Comparison of ENCODE assay signal across 17 cellular contexts in the genomic region with DNA sequence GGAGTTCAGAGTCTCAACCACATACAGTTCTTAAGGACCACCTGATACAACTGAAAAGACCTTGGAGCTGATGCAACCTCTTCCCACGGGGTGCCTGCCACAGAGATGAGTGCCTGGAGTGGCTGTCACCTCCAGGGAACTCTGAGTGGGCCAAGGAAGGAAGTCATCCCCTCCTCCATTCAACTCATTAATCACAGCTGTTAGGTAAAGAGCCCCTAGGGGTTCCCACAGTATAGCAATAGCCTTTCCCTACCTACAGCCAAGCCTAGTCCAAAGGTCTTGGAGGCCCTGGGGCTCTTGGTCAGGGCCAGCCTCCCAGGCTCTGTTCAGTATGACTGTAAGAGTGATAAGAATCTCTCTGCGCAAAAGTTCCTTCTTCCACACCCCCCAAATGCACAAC.
DNase-seq lines count a peak whose midpoint lies in the region; ATAC-seq and TF ChIP-seq lines count a peak whose summit lies in the region.
"Had no signal": no experiment of that assay in that cellular context is flagged by ENCODE, and none has a peak within 500 bp of the region (broad histone marks: within the 10 kb centered on the region; RNA-seq: fewer than 3 reads in every experiment).

No MANE protein-coding gene starts in this region.

- H3K4me3 ChIP-seq in mesendoderm (ENCODE audit: low read length): no peak overlapping the region
- H3K4me3 ChIP-seq in heart left ventricle: no peak overlapping the region
- no peak overlapping the region for H3K4me3 ChIP-seq in thyroid gland (replicated peaks in 1 of 3)
- H3K4me3 ChIP-seq: body of pancreas, coronary artery, upper lobe of left lung had no signal

- no peak overlapping the region for H3K23ac ChIP-seq in mesendoderm (ENCODE audit: low read length)

- H2BK120ac ChIP-seq in mesendoderm (ENCODE audit: low read depth, low read length): no peak overlapping the region

- DNase-seq in ELF-1 (ENCODE audit: low read depth, low spot score) (peak; percentile 85), LoVo (ENCODE audit: low spot score) (peak; percentile 79), UCSD-AML1 (lab: John Stamatoyannopoulos, UW; ENCODE audit: unreplicated experiment) (peak; percentile 8), mesendoderm (peak; percentile 67), heart left ventricle (no peak), thyroid gland (no peak)
- DNase-seq: activated CD4-positive, alpha-beta T cell treated with anti-CD3 and anti-CD28 coated beads for 1 hour; activated naive CD8-positive, alpha-beta T cell treated with anti-CD3 and anti-CD28 coated beads for 36 hours; body of pancreas; Calu3; kidney glomerular epithelial cell; NCI-H1105; nephron progenitor cell; stimulated activated CD4-positive, alpha-beta T cell treated with anti-CD3 and anti-CD28 coated beads, Interleukin-2, amount 100 ng/mL, for 24 hours; upper lobe of left lung had no signal

- intact Hi-C loops in heart left ventricle (cut with DNase I): loop anchor here in 4 of 10 donors (10.0 kb wide), 2 partner anchors 583 to 1073 kb away; partner anchors contain the start of genes HOXA3 (in 2 of the 4) and HOXA7 (in 2 of the 4)
- intact Hi-C loops in thyroid gland (cut with DNase I): loop anchor here (10.0 kb wide), 1 partner anchor 1093 kb away; the partner anchor contains the start of gene HOXA10

- no peak overlapping the region for H3K4me2 ChIP-seq in mesendoderm (ENCODE audit: low read length)

- no peak overlapping the region for H2BK15ac ChIP-seq in mesendoderm (replicated peaks; ENCODE audit: low read depth)

- H3K18ac ChIP-seq in mesendoderm (ENCODE audit: low read length): peak overlapping the region; percentile 3

- H3K9me3 ChIP-seq in heart left ventricle: no peaks in the 10 kb centered on the region
- no peaks in the 10 kb centered on the region for H3K9me3 ChIP-seq in thyroid gland
- H3K9me3 ChIP-seq: body of pancreas, upper lobe of left lung had no signal

- H3K27me3 ChIP-seq in mesendoderm (ENCODE audit: insufficient read depth, low read length, poor library complexity) (no peaks in the 10 kb centered on the region), heart left ventricle (peaks cover 4 to 67% (median 20%) of the 10 kb centered on the region in 9 donors), thyroid gland (no peaks in the 10 kb centered on the region)
- H3K27me3 ChIP-seq: body of pancreas, upper lobe of left lung had no signal

- no peak for ATAC-seq in heart left ventricle
- no peak for ATAC-seq in HG02588 (IDR thresholded peaks at IDR 0.05; ENCODE audit: unreplicated experiment)
- ATAC-seq: body of pancreas had no signal

- H3K79me1 ChIP-seq in mesendoderm (ENCODE audit: low read length): no peaks in the 10 kb centered on the region

- TF ChIP-seq CTCF in heart left ventricle (IDR thresholded peaks at IDR 0.05) (no peak), thyroid gland (IDR thresholded peaks at IDR 0.05) (no peak)

- no peak overlapping the region for H4K8ac ChIP-seq in mesendoderm (ENCODE audit: low read depth, low read length)

- H3K9ac ChIP-seq in mesendoderm (ENCODE audit: low read length): no peak overlapping the region

- WGBS in mesendoderm (ENCODE audit: extremely low coverage, insufficient coverage, low lambda C conversion rate): no CpG with 5 or more reads among the region's 2 CpGs
- WGBS in heart left ventricle, 4 donors: 49 to 56% (median 52%) methylated on average over 2 of the region's 2 CpGs
- 65 to 66% methylated on average over 2 of the region's 2 CpGs for WGBS in thyroid gland, 2 donors

- H3K27ac ChIP-seq in mesendoderm (ENCODE audit: low read depth, low read length): no peak overlapping the region
- no peak overlapping the region for H3K27ac ChIP-seq in heart left ventricle
- no peak overlapping the region for H3K27ac ChIP-seq in thyroid gland
- H3K27ac ChIP-seq: body of pancreas, coronary artery, upper lobe of left lung had no signal

- H3K56ac ChIP-seq in mesendoderm (ENCODE audit: low read length): no peak overlapping the region

- no peak for TF ChIP-seq POLR2A in heart left ventricle (IDR thresholded peaks at IDR 0.05)
- no peak for TF ChIP-seq POLR2A in thyroid gland (IDR thresholded peaks at IDR 0.05)

- H3K36me3 ChIP-seq in mesendoderm (ENCODE audit: control insufficient read depth, insufficient read depth, low read length) (no peaks in the 10 kb centered on the region), heart left ventricle (no peaks in the 10 kb centered on the region), thyroid gland (no peaks in the 10 kb centered on the region)
- H3K36me3 ChIP-seq: upper lobe of left lung had no signal

- H3K4me1 ChIP-seq in mesendoderm (ENCODE audit: control insufficient read depth, low read depth, low read length) (no peaks in the 10 kb centered on the region), heart left ventricle (peaks cover 0 to 5% (median 0%) of the 10 kb centered on the region in 12 donors), thyroid gland (no peaks in the 10 kb centered on the region)

- H4K5ac ChIP-seq in mesendoderm (ENCODE audit: low read length): no peak overlapping the region

- H2AK5ac ChIP-seq in mesendoderm (ENCODE audit: low read length): no peak overlapping the region

- no peak overlapping the region for H3K4ac ChIP-seq in mesendoderm (ENCODE audit: low read depth, low read length)

- no peaks in the 10 kb centered on the region for H3K79me2 ChIP-seq in mesendoderm (ENCODE audit: control insufficient read depth, insufficient read depth, low read length)

- no peak overlapping the region for H2BK5ac ChIP-seq in mesendoderm (ENCODE audit: low read length)

Comparison
In these comparisons a context has a peak if more than half of its experiments do, and no peak if none do; other contexts are left out.
1. DNase-seq: peak in ELF-1 (single experiment), LoVo (single experiment), UCSD-AML1 (single experiment) and mesendoderm (single experiment); none in heart left ventricle (0 of 5) and thyroid gland (0 of 2).